Comparison of ENCODE assay signal across 1 cellular context in the genomic region with DNA sequence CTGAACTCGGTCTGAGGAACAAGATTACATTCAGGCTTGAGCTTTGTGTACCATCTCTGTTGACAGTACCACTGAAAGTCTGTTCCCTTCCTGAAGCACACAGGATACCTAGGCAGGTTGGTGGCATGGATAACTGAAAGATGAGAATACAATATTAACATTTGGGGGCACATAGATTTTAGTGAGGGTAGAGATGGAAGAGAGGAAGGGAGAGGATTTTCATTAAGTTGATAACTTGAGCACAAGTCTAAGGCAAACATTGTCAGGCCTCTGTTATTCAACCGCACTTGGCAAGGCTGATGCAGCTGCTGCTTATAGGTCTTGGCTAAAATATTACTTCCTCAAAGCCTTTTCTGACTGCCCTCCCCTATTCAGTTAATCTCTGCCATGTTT.
TF ChIP-seq lines count a peak whose summit lies in the region.

No MANE protein-coding gene starts in this region.

TF ChIP-seq in GM23338, 12 proteins besides CTCF, POLR2A, EP300 and RAD21 (continued from another document):
- TF ChIP-seq ZNF462 (CRISPR knock-in tag; IDR thresholded peaks at IDR 0.05): no peak
TF ChIP-seq in GM23338: peak in this region for 0.
